Comparison of ENCODE assay signal across 17 cellular contexts in genomic region chr7:35513828-35514227, GRCh38.
DNase-seq lines count a peak whose midpoint lies in the region; ATAC-seq and TF ChIP-seq lines count a peak whose summit lies in the region.
"Had no signal": no experiment of that assay in that cellular context is flagged by ENCODE, and none has a peak within 500 bp of the region (broad histone marks: within the 10 kb centered on the region; RNA-seq: fewer than 3 reads in every experiment).

No MANE protein-coding gene starts in this region.

- DNase-seq in EH (ENCODE audit: low read depth) (peak; percentile 23), HS-5 (ENCODE audit: low read depth) (peak; percentile 47), amniotic epithelial cell (ENCODE audit: low read depth) (peak; percentile 42), myocyte (ENCODE audit: low read depth) (peak; percentile 20), A673 (ENCODE audit: low spot score) (no peak)
- DNase-seq in activated T-helper 2 cell treated with anti-CD3 and anti-CD28 coated beads, Interferon-gamma antibody, Interleukin-2, Interleukin-4, amounts not matched to agents 10 μg/mL and 5 μg/mL and 100 μg/mL, durations not matched to agents 14 hours and 24 hours and 36 hours (ENCODE audit: low spot score) = no peak
- DNase-seq: IMR-90, Karpas-422, NCI-H1105 treated with DMSO at 0.1 percent for 48 hours, NCI-H187 treated with DMSO at 0.1 percent for 48 hours, NCI-H2171, NCI-H446, OCI-M1, T-cell had no signal

- POLR2A ChIA-PET in A673 (lab: Charles Lee; ENCODE audit: low non-redundant PET) = no interaction called here

- no peaks in the 10 kb centered on the region for H3K36me3 ChIP-seq in A673 (ENCODE audit: insufficient read depth, low read length, poor library complexity, severe bottlenecking)
- H3K36me3 ChIP-seq: SJSA1 had no signal

- H3K4me1 ChIP-seq in A673 (ENCODE audit: insufficient read depth, low read length, poor library complexity, severe bottlenecking) = no peaks in the 10 kb centered on the region
- H3K4me1 ChIP-seq: SJSA1 had no signal

- H3K4me3 ChIP-seq in A673 (ENCODE audit: low read depth, low read length, poor library complexity, severe bottlenecking) = no peak overlapping the region
- H3K4me3 ChIP-seq: SJSA1 had no signal

- H3K9me3 ChIP-seq in A673 (ENCODE audit: low read depth, low read length, poor library complexity, severe bottlenecking) = no peaks in the 10 kb centered on the region
- H3K9me3 ChIP-seq: SJSA1 had no signal

- CTCF ChIA-PET in A673 (lab: Charles Lee) = no interaction called here

- H3K27ac ChIP-seq in A673 (ENCODE audit: low read depth, low read length, poor library complexity, severe bottlenecking) = no peak overlapping the region
- H3K27ac ChIP-seq: SJSA1 had no signal

- no peaks in the 10 kb centered on the region for H3K36me3 Mint-ChIP-seq in activated T-helper 2 cell treated with anti-CD3 and anti-CD28 coated beads, Interferon-gamma antibody, Interleukin-2, Interleukin-4, amounts not matched to agents 10 μg/mL and 5 μg/mL and 100 μg/mL, durations not matched to agents 14 hours and 24 hours and 36 hours (ENCODE audit: low read depth)
- H3K36me3 Mint-ChIP-seq: CD14-positive monocyte, T-cell had no signal

- no peak overlapping the region for H3K27ac Mint-ChIP-seq in activated T-helper 2 cell treated with anti-CD3 and anti-CD28 coated beads, Interferon-gamma antibody, Interleukin-2, Interleukin-4, amounts not matched to agents 10 μg/mL and 5 μg/mL and 100 μg/mL, durations not matched to agents 14 hours and 24 hours and 36 hours
- H3K27ac Mint-ChIP-seq: CD14-positive monocyte, T-cell had no signal

- no peaks in the 10 kb centered on the region for H3K4me1 Mint-ChIP-seq in activated T-helper 2 cell treated with anti-CD3 and anti-CD28 coated beads, Interferon-gamma antibody, Interleukin-2, Interleukin-4, amounts not matched to agents 10 μg/mL and 5 μg/mL and 100 μg/mL, durations not matched to agents 14 hours and 24 hours and 36 hours (ENCODE audit: low read depth)
- H3K4me1 Mint-ChIP-seq: CD14-positive monocyte, T-cell had no signal

- intact Hi-C loops in activated T-helper 2 cell treated with anti-CD3 and anti-CD28 coated beads, Interferon-gamma antibody, Interleukin-2, Interleukin-4, amounts not matched to agents 10 μg/mL and 5 μg/mL and 100 μg/mL, durations not matched to agents 14 hours and 24 hours and 36 hours (cut with micrococcal nuclease) = no loop called here
- intact Hi-C loops in A673 (cut with micrococcal nuclease; ENCODE audit: unreplicated experiment) = no loop called here

- no peak overlapping the region for H3K4me3 Mint-ChIP-seq in activated T-helper 2 cell treated with anti-CD3 and anti-CD28 coated beads, Interferon-gamma antibody, Interleukin-2, Interleukin-4, amounts not matched to agents 10 μg/mL and 5 μg/mL and 100 μg/mL, durations not matched to agents 14 hours and 24 hours and 36 hours (ENCODE audit: low read depth)
- H3K4me3 Mint-ChIP-seq: CD14-positive monocyte, T-cell had no signal

- no peaks in the 10 kb centered on the region for H3K9me3 Mint-ChIP-seq in activated T-helper 2 cell treated with anti-CD3 and anti-CD28 coated beads, Interferon-gamma antibody, Interleukin-2, Interleukin-4, amounts not matched to agents 10 μg/mL and 5 μg/mL and 100 μg/mL, durations not matched to agents 14 hours and 24 hours and 36 hours
- H3K9me3 Mint-ChIP-seq: CD14-positive monocyte, T-cell had no signal

- no TSS peak for BruUV-seq in A673 (replicated peaks; lab: Mats Ljungman, UMichigan)

- no peaks in the 10 kb centered on the region for H3K27me3 ChIP-seq in A673 (replicated peaks; ENCODE audit: insufficient read depth, low read depth, low read length, poor library complexity)
- H3K27me3 ChIP-seq: SJSA1 had no signal

- peaks cover 11% of the 10 kb centered on the region for H3K27me3 Mint-ChIP-seq in activated T-helper 2 cell treated with anti-CD3 and anti-CD28 coated beads, Interferon-gamma antibody, Interleukin-2, Interleukin-4, amounts not matched to agents 10 μg/mL and 5 μg/mL and 100 μg/mL, durations not matched to agents 14 hours and 24 hours and 36 hours (ENCODE audit: low read depth)

- ATAC-seq in GM21367 (IDR thresholded peaks at IDR 0.05; ENCODE audit: unreplicated experiment) = no peak
- ATAC-seq: T-cell had no signal

- TF ChIP-seq CTCF in A673 (conservative IDR thresholded peaks at IDR 0.05; ENCODE audit: low read depth, low read length) = no peak

Comparison
In these comparisons a context has a peak if more than half of its experiments do, and no peak if none do; other contexts are left out.
1. DNase-seq: peak in EH (single experiment), HS-5 (single experiment), amniotic epithelial cell (single experiment) and myocyte (single experiment); none in activated T-helper 2 cell treated with anti-CD3 and anti-CD28 coated beads, Interferon-gamma antibody, Interleukin-2, Interleukin-4, amounts not matched to agents 10 μg/mL and 5 μg/mL and 100 μg/mL, durations not matched to agents 14 hours and 24 hours and 36 hours (single experiment) and A673 (single experiment).